In genomic region chr6:30889138-30889885, GRCh38 we compare ENCODE assay signal across 19 cellular contexts. TPM values are rescaled to one million over a fixed set of nuclear protein-coding genes. Genes with fewer than 3 reads are reported as not detected.
A peak's percentile ranks its signal among the peaks of the same experiment; 100 is the strongest.
DNase-seq lines count a peak whose midpoint lies in the region; ATAC-seq and TF ChIP-seq lines count a peak whose summit lies in the region.
"Had no signal": no experiment of that assay in that cellular context is flagged by ENCODE, and none has a peak within 500 bp of the region (broad histone marks: within the 10 kb centered on the region; RNA-seq: fewer than 3 reads in every experiment).

No MANE protein-coding gene starts in this region.

- H3K36me3 Mint-ChIP-seq in WTC11, result peaks cover 42% of the 10 kb centered on the region

- no peak for TF ChIP-seq POLR2A in ovary (IDR thresholded peaks at IDR 0.05)

- intact Hi-C loops in ovary (cut with DNase I), result loop anchor here in 3 of 4 donors (10.0 kb wide), 2 partner anchors 145 to 205 kb away; partner anchors contain the start of genes FLOT1 (in 2 of the 3), IER3 (in 2 of the 3) and PPP1R18 (in 2 of the 3)

- H3K4me1 Mint-ChIP-seq in WTC11, result peaks cover 47% of the 10 kb centered on the region

- H3K27me3 ChIP-seq in layer of hippocampus (ENCODE audit: control insufficient read depth, insufficient read depth, low read length) (no peaks in the 10 kb centered on the region), ovary (no peaks in the 10 kb centered on the region)
- H3K27me3 ChIP-seq: hepatocyte, upper lobe of left lung had no signal

- H3K4me3 ChIP-seq in ovary, result no peak overlapping the region
- H3K4me3 ChIP-seq: hepatocyte, SK-N-MC, upper lobe of left lung had no signal

- DNase-seq in WTC11 (ENCODE audit: low spot score) (peak; percentile 17), superior temporal gyrus (ENCODE audit: extremely low spot score) (peak; percentile 15), ovary (no peak), COR-L47 (lab: John Stamatoyannopoulos, UW) (no peak)
- DNase-seq: activated CD4-positive, alpha-beta memory T cell treated with anti-CD3 and anti-CD28 coated beads, Interleukin-2, amount 10 ng/mL, durations not matched to agents 7 days and 5 days; left cardiac atrium; NCI-H1436 treated with DMSO at 0.1 percent for 48 hours; stimulated activated CD4-positive, alpha-beta T cell treated with anti-CD3 and anti-CD28 coated beads, Interleukin-2, amount 100 ng/mL, for 24 hours had no signal

- H3K27ac ChIP-seq in layer of hippocampus (ENCODE audit: low read depth, low read length) (peak overlapping the region; percentile 89), ovary (no peak overlapping the region)
- H3K27ac ChIP-seq: hepatocyte, HL-60, upper lobe of left lung had no signal

- no peak for ATAC-seq in WTC11
- ATAC-seq: left cardiac atrium had no signal

- H3K9me3 ChIP-seq in ovary, result no peaks in the 10 kb centered on the region
- H3K9me3 ChIP-seq: upper lobe of left lung had no signal

- 79 to 83% (median 81%) methylated on average over 17 of the region's 17 CpGs for WGBS in ovary, 3 donors

- no peaks in the 10 kb centered on the region for H3K9me3 Mint-ChIP-seq in WTC11
- H3K9me3 Mint-ChIP-seq: activated CD4-positive, alpha-beta memory T cell treated with anti-CD3 and anti-CD28 coated beads, Interleukin-2, amount 10 ng/mL, durations not matched to agents 7 days and 5 days; CD14-positive monocyte had no signal

- CTCF ChIA-PET in WTC11 (lab: Charles Lee), result interaction anchor here (1.0 to 2.9 kb wide), 6 partner anchors 9 to 198 kb away, joined by 3 to 20 read pairs (median 4); no protein-coding TSS in a partner anchor

- TF ChIP-seq CTCF in WTC11 (IDR thresholded peaks at IDR 0.05) (no peak), ovary (IDR thresholded peaks at IDR 0.05) (no peak)

- no peaks in the 10 kb centered on the region for H3K36me3 ChIP-seq in ovary

- no peaks in the 10 kb centered on the region for H3K27me3 Mint-ChIP-seq in WTC11 (ENCODE audit: low read depth)

- POLR2A ChIA-PET in WTC11 (lab: Charles Lee), result interaction anchor here (0.7 kb wide), 1 partner anchor 46 kb away, joined by 6 read pairs; no protein-coding TSS in a partner anchor

- 0 out of 2 replicates have a peak overlapping the region, but pooled peaks have one; percentile 71 for H3K27ac Mint-ChIP-seq in WTC11
- H3K27ac Mint-ChIP-seq: activated CD4-positive, alpha-beta memory T cell treated with anti-CD3 and anti-CD28 coated beads, Interleukin-2, amount 10 ng/mL, durations not matched to agents 7 days and 5 days had no signal

- peaks cover 8% of the 10 kb centered on the region for H3K4me1 ChIP-seq in ovary (ENCODE audit: insufficient read depth)

- H3K4me3 Mint-ChIP-seq in WTC11, result no peak overlapping the region
- H3K4me3 Mint-ChIP-seq: activated CD4-positive, alpha-beta memory T cell treated with anti-CD3 and anti-CD28 coated beads, Interleukin-2, amount 10 ng/mL, durations not matched to agents 7 days and 5 days; CD14-positive monocyte had no signal

- no peak for TF ChIP-seq EP300 in ovary (IDR thresholded peaks at IDR 0.05)

TF ChIP-seq in WTC11, 78 proteins besides CTCF, POLR2A, EP300 and RAD21:
- TF ChIP-seq, protein P1, sequence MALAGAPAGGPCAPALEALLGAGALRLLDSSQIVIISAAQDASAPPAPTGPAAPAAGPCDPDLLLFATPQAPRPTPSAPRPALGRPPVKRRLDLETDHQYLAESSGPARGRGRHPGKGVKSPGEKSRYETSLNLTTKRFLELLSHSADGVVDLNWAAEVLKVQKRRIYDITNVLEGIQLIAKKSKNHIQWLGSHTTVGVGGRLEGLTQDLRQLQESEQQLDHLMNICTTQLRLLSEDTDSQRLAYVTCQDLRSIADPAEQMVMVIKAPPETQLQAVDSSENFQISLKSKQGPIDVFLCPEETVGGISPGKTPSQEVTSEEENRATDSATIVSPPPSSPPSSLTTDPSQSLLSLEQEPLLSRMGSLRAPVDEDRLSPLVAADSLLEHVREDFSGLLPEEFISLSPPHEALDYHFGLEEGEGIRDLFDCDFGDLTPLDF (CRISPR knock-in tag; IDR thresholded peaks at IDR 0.05), result no peak
- TF ChIP-seq, protein P2, sequence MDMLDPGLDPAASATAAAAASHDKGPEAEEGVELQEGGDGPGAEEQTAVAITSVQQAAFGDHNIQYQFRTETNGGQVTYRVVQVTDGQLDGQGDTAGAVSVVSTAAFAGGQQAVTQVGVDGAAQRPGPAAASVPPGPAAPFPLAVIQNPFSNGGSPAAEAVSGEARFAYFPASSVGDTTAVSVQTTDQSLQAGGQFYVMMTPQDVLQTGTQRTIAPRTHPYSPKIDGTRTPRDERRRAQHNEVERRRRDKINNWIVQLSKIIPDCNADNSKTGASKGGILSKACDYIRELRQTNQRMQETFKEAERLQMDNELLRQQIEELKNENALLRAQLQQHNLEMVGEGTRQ (CRISPR knock-in tag; IDR thresholded peaks at IDR 0.05), result no peak
- TF ChIP-seq ZNF121 (CRISPR knock-in tag; IDR thresholded peaks at IDR 0.05), result peak; percentile 66; the same call in 1 of the 2 replicates

RNA-seq across cellular contexts. Expression of gene DDR1, which starts 5.0 kb away (rescaled TPM):
- total RNA-seq in WTC11 (2021) (195 to 230 TPM (median 203 TPM) in 3 replicates), ovary (100 to 1,000 TPM in 2 of 7 donors, 10 to 100 TPM in 5; 20.1 to 116 (median 83.7) TPM)
- polyA plus RNA-seq in ovary, result 10 to 100 TPM; 21.7 to 35.4 TPM

RNA-seq across cellular contexts. Expression of gene GTF2H4, which starts 18.7 kb away (rescaled TPM):
- 46.2 to 49.7 TPM (median 49.2 TPM) in 3 replicates for total RNA-seq in WTC11 (2021)
- total RNA-seq in ovary, result 10 to 100 TPM in 6 of 7 donors, 1 to 10 TPM in 1; 5.6 to 43.9 (median 25.7) TPM
- 10 to 100 TPM; 22.0 to 24.5 TPM for polyA plus RNA-seq in ovary

RNA-seq across cellular contexts. Expression of gene VARS2, which starts 24.7 kb away (rescaled TPM):
- 65.6 to 74.1 TPM (median 69.9 TPM) in 3 replicates for total RNA-seq in WTC11 (2021)
- total RNA-seq in ovary, result 10 to 100 TPM in 6 of 7 donors, 1 to 10 TPM in 1; 6.7 to 32.3 (median 19.8) TPM
- 10 to 100 TPM; 17.0 to 23.4 TPM for polyA plus RNA-seq in ovary

RNA-seq across cellular contexts. Expression of gene SFTA2, which starts 42.7 kb away (rescaled TPM):
- 0.66 to 0.80 TPM in 2 of 3 replicates, not detected in the other for total RNA-seq in WTC11 (2021)
- 1 to 10 TPM in 1 of 7 donors, under 1 TPM in 2, not detected in 4; 0.80 to 3.1 (median 0.82) TPM for total RNA-seq in ovary
- not detected for polyA plus RNA-seq in ovary
- total RNA-seq: activated CD4-positive, alpha-beta memory T cell treated with anti-CD3 and anti-CD28 coated beads, Interleukin-2, amount 10 ng/mL, durations not matched to agents 7 days and 5 days; Daoy; dermis microvascular lymphatic vessel endothelial cell; fibroblast of lung; hepatocyte; left cardiac atrium; myocyte; renal cortical epithelial cell had no signal
- polyA plus RNA-seq: CD14-positive monocyte, fibroblast of lung had no signal

RNA-seq across cellular contexts. Expression of gene MUCL3, which starts 51.5 kb away (rescaled TPM):
- total RNA-seq in WTC11 (2021) (0.15 to 0.21 TPM (median 0.18 TPM) in 3 replicates), ovary (under 1 TPM in 1 of 7 donors, not detected in 6; under 0.01 TPM)
- polyA plus RNA-seq in ovary, result not detected
- total RNA-seq: activated CD4-positive, alpha-beta memory T cell treated with anti-CD3 and anti-CD28 coated beads, Interleukin-2, amount 10 ng/mL, durations not matched to agents 7 days and 5 days; Daoy; dermis microvascular lymphatic vessel endothelial cell; fibroblast of lung; left cardiac atrium; myocyte; renal cortical epithelial cell had no signal
- polyA plus RNA-seq: CD14-positive monocyte, fibroblast of lung had no signal

Comparison
In these comparisons a context has a peak if more than half of its experiments do, and no peak if none do; other contexts are left out.
1. DNase-seq: peak in WTC11 (single experiment) and superior temporal gyrus (single experiment); none in ovary (0 of 5) and COR-L47 (single experiment).